Comparison of ENCODE assay signal across 23 cellular contexts in genomic region chr7:112147752-112148435, GRCh38. TPM values are rescaled to one million over a fixed set of nuclear protein-coding genes. Genes with fewer than 3 reads are reported as not detected.
DNase-seq lines count a peak whose midpoint lies in the region; ATAC-seq and TF ChIP-seq lines count a peak whose summit lies in the region.
"Had no signal": no experiment of that assay in that cellular context is flagged by ENCODE, and none has a peak within 500 bp of the region (broad histone marks: within the 10 kb centered on the region; RNA-seq: fewer than 3 reads in every experiment).

No MANE protein-coding gene starts in this region.

- no peak overlapping the region for H3K4me3 Mint-ChIP-seq in WTC11
- H3K4me3 Mint-ChIP-seq: activated CD8-positive, alpha-beta T cell treated with anti-CD3 and anti-CD28 coated beads for 36 hours; natural killer cell had no signal

- H3K4me1 ChIP-seq in HEK293 (ENCODE audit: control insufficient read depth, insufficient read depth, low read length): peaks cover 22% of the 10 kb centered on the region
- peaks cover 9% of the 10 kb centered on the region for H3K4me1 ChIP-seq in mesendoderm (ENCODE audit: control insufficient read depth, low read depth, low read length)
- H3K4me1 ChIP-seq: breast epithelium had no signal

- H3K27me3 ChIP-seq in mesendoderm (ENCODE audit: insufficient read depth, low read length, poor library complexity): no peaks in the 10 kb centered on the region
- H3K27me3 ChIP-seq: breast epithelium, MG63, sigmoid colon had no signal

- DNase-seq in Ammon's horn (ENCODE audit: low spot score) (peak; percentile 56), WTC11 (ENCODE audit: low spot score) (no peak), mesendoderm (peak; percentile 29), NOMO-1 (lab: John Stamatoyannopoulos, UW; ENCODE audit: unreplicated experiment in 2 of 2) (no peak), islet precursor cell (no peak)
- DNase-seq in stimulated activated naive CD8-positive, alpha-beta T cell treated with anti-CD3 and anti-CD28 coated beads, Interleukin-15, Interleukin-2, amounts not matched to agents 100 U/mL and 50 U/mL, for 24 hours: no peak
- DNase-seq: activated CD8-positive, alpha-beta T cell treated with anti-CD3 and anti-CD28 coated beads for 36 hours; activated gamma-delta T cell treated with Interleukin-2 at 50 U/mL for 16 hours; cortex of kidney; GDM1; H7; mesenchymal stem cell; MG63; natural killer cell; sigmoid colon; stimulated activated CD4-positive, alpha-beta T cell treated with anti-CD3 and anti-CD28 coated beads, Interleukin-15, amount 100 ng/mL, for 24 hours; stimulated activated CD8-positive, alpha-beta memory T cell treated with anti-CD3 and anti-CD28 coated beads, Interleukin-4, amount 100 ng/mL, for 48 hours; T-helper 9 cell had no signal

- no peak overlapping the region for H3K4me2 ChIP-seq in mesendoderm (ENCODE audit: low read length)

- H4K5ac ChIP-seq in mesendoderm (ENCODE audit: low read length): no peak overlapping the region

- peak; percentile 70 for ATAC-seq in WTC11
- ATAC-seq in stimulated activated naive CD8-positive, alpha-beta T cell treated with anti-CD3 and anti-CD28 coated beads, Interleukin-15, Interleukin-2, amounts not matched to agents 100 U/mL and 50 U/mL, for 24 hours: no peak
- ATAC-seq in HG03354 (IDR thresholded peaks at IDR 0.05; ENCODE audit: poor library complexity, severe bottlenecking, unreplicated experiment): no peak
- ATAC-seq: activated CD8-positive, alpha-beta T cell treated with anti-CD3 and anti-CD28 coated beads for 36 hours; natural killer cell had no signal

- H3K36me3 Mint-ChIP-seq in WTC11: no peaks in the 10 kb centered on the region
- H3K36me3 Mint-ChIP-seq: natural killer cell had no signal

- no peak overlapping the region for H3K56ac ChIP-seq in mesendoderm (ENCODE audit: low read length)

- H3K9ac ChIP-seq in mesendoderm (ENCODE audit: low read length): no peak overlapping the region

- H3K27ac ChIP-seq in HEK293 (ENCODE audit: extremely low read depth, low read depth, low read length) (0 out of 2 replicates have a peak overlapping the region, but pooled peaks have one; percentile 17), mesendoderm (ENCODE audit: low read depth, low read length) (no peak overlapping the region)
- H3K27ac ChIP-seq: breast epithelium, C4-2B, sigmoid colon had no signal

- H2AK5ac ChIP-seq in mesendoderm (ENCODE audit: low read length): no peak overlapping the region

- POLR2A ChIA-PET in HEK293 (lab: Yijun Ruan, JAX): interaction anchor here (1.0 kb wide), 1 partner anchor 17 kb away, joined by 6 read pairs; no protein-coding TSS in a partner anchor
- POLR2A ChIA-PET in WTC11 (lab: Charles Lee): interaction anchor here (0.7 kb wide), 1 partner anchor 219 kb away, joined by 6 read pairs; no protein-coding TSS in a partner anchor

- no peak overlapping the region for H3K4ac ChIP-seq in mesendoderm (ENCODE audit: low read depth, low read length)

- H3K79me1 ChIP-seq in mesendoderm (ENCODE audit: low read length): peaks cover 19% of the 10 kb centered on the region

- no peak overlapping the region for H3K23ac ChIP-seq in mesendoderm (ENCODE audit: low read length)

- no peak overlapping the region for H2BK5ac ChIP-seq in mesendoderm (ENCODE audit: low read length)

- TF ChIP-seq CTCF in HEK293 (tag by site-specific recombination; IDR thresholded peaks at IDR 0.05): no peak
- TF ChIP-seq CTCF in WTC11 (IDR thresholded peaks at IDR 0.05): no peak

- CTCF ChIA-PET in HEK293 (lab: Yijun Ruan, JAX): interaction anchor here (1.9 kb wide), 1 partner anchor 8 kb away, joined by 6 read pairs; no protein-coding TSS in a partner anchor
- CTCF ChIA-PET in WTC11 (lab: Charles Lee): interaction anchor here (0.6 to 1.5 kb wide), 6 partner anchors 9 to 418 kb away, joined by 3 to 8 read pairs (median 4); no protein-coding TSS in a partner anchor

- H3K36me3 ChIP-seq in HEK293 (ENCODE audit: control insufficient read depth in 2 of 2, insufficient read depth in 1 of 2, low read length in 2 of 2) (no peaks in the 10 kb centered on the region), mesendoderm (ENCODE audit: control insufficient read depth, insufficient read depth, low read length) (no peaks in the 10 kb centered on the region)
- H3K36me3 ChIP-seq: breast epithelium, MG63, sigmoid colon had no signal

- no peaks in the 10 kb centered on the region for H3K9me3 Mint-ChIP-seq in WTC11
- H3K9me3 Mint-ChIP-seq: activated CD8-positive, alpha-beta T cell treated with anti-CD3 and anti-CD28 coated beads for 36 hours; natural killer cell had no signal

- H3K27ac Mint-ChIP-seq in WTC11: no peak overlapping the region
- H3K27ac Mint-ChIP-seq: activated CD8-positive, alpha-beta T cell treated with anti-CD3 and anti-CD28 coated beads for 36 hours; natural killer cell; progenitor cell of endocrine pancreas had no signal

- peaks cover 37% of the 10 kb centered on the region for H3K79me2 ChIP-seq in mesendoderm (ENCODE audit: control insufficient read depth, insufficient read depth, low read length)

- no peak overlapping the region for H2BK120ac ChIP-seq in mesendoderm (ENCODE audit: low read depth, low read length)

- H3K9me3 ChIP-seq in HEK293 (ENCODE audit: control insufficient read depth, insufficient read depth, low read depth, low read length): no peaks in the 10 kb centered on the region
- H3K9me3 ChIP-seq: breast epithelium, MG63, sigmoid colon had no signal

- H2BK15ac ChIP-seq in mesendoderm (replicated peaks; ENCODE audit: low read depth): no peak overlapping the region

- H3K18ac ChIP-seq in mesendoderm (ENCODE audit: low read length): no peak overlapping the region

- no CpG with 5 or more reads among the region's 3 CpGs for WGBS in mesendoderm (ENCODE audit: extremely low coverage, insufficient coverage, low lambda C conversion rate)

- peaks cover 21% of the 10 kb centered on the region for H3K4me1 Mint-ChIP-seq in WTC11
- H3K4me1 Mint-ChIP-seq: natural killer cell had no signal

- H3K4me3 ChIP-seq in HEK293 (ENCODE audit: low read depth, low read length) (no peak overlapping the region), mesendoderm (ENCODE audit: low read length) (no peak overlapping the region)
- H3K4me3 ChIP-seq: breast epithelium, MG63, sigmoid colon had no signal

- H3K27me3 Mint-ChIP-seq in WTC11 (ENCODE audit: low read depth): no peaks in the 10 kb centered on the region

- H4K8ac ChIP-seq in mesendoderm (ENCODE audit: low read depth, low read length): no peak overlapping the region

TF ChIP-seq in HEK293, 187 proteins besides CTCF, POLR2A, EP300 and RAD21 (continues in another document):
- TF ChIP-seq ZNF335 (tag by site-specific recombination; conservative IDR thresholded peaks at IDR 0.05) (0 out of 2 replicates have a peak, but pooled peaks have one; percentile 22), ZBTB6 (tag by site-specific recombination; IDR thresholded peaks at IDR 0.05) (no peak)

TF ChIP-seq in WTC11, 78 proteins besides CTCF, POLR2A, EP300 and RAD21 (continues in another document):
- no peak for TF ChIP-seq ZNF512 (CRISPR knock-in tag; IDR thresholded peaks at IDR 0.05; ENCODE audit: borderline replicate concordance)
- TF ChIP-seq AFF4 (CRISPR knock-in tag; IDR thresholded peaks at IDR 0.05; ENCODE audit: borderline replicate concordance): no peak

RNA-seq across cellular contexts. Expression of gene DOCK4, which starts 58.3 kb away (rescaled TPM):
- total RNA-seq in WTC11 (2021): 13.3 to 20.4 TPM (median 15.2 TPM) in 3 replicates
- 10.0 TPM for polyA plus RNA-seq in mesendoderm (2013, experiment 1 of 2)
- 11.5 TPM for polyA plus RNA-seq in mesendoderm (2013, experiment 2 of 2)

RNA-seq across cellular contexts. Expression of gene ZNF277, which starts 58.6 kb away (rescaled TPM):
- total RNA-seq in WTC11 (2021): 18.3 to 22.5 TPM (median 20.6 TPM) in 3 replicates
- polyA plus RNA-seq in mesendoderm (2013, experiment 1 of 2): 12.9 TPM
- 11.7 TPM for polyA plus RNA-seq in mesendoderm (2013, experiment 2 of 2)

Comparison
In these comparisons a context has a peak if more than half of its experiments do, and no peak if none do; other contexts are left out.
1. DNase-seq: peak in Ammon's horn (single experiment) and mesendoderm (single experiment); none in WTC11 (single experiment), NOMO-1 (0 of 2), stimulated activated naive CD8-positive, alpha-beta T cell treated with anti-CD3 and anti-CD28 coated beads, Interleukin-15, Interleukin-2, amounts not matched to agents 100 U/mL and 50 U/mL, for 24 hours (single experiment) and islet precursor cell (single experiment).